20 cellular contexts compared by ENCODE assay signal in the genomic region with DNA sequence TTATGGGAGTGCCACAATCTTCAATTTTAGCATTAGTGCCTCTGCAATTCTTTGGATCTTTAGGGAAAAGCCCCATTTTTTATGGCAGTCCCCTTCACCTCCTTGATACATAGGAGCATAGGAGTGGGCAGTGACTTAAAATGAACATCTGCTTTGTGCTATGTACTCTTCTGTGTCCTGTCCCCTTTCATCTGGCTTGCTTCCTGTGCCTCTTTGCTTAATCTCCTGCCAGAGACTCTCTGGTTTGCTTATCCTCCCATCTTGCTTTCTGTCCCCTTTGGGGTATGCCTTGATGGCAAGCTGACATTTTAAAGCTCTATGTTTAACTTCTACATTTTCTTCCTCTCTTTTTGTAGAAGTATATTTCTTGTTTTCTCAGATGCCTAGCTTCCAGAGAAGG. TPM values are rescaled to one million over a fixed set of nuclear protein-coding genes. Genes with fewer than 3 reads are reported as not detected.
DNase-seq lines count a peak whose midpoint lies in the region; ATAC-seq lines count a peak whose summit lies in the region.
"Had no signal": no experiment of that assay in that cellular context is flagged by ENCODE, and none has a peak within 500 bp of the region (broad histone marks: within the 10 kb centered on the region; RNA-seq: fewer than 3 reads in every experiment).

No MANE protein-coding gene starts in this region.

- H3K27ac Mint-ChIP-seq in activated CD4-positive, alpha-beta T cell treated with anti-CD3 and anti-CD28 coated beads, Interleukin-2, amount 10 ng/mL, durations not matched to agents 24 days and 14 days = peak overlapping the region; percentile 41
- peak overlapping the region in 2 of 3 donors; percentile 39 to 65 for H3K27ac Mint-ChIP-seq in IgD-negative memory B cell
- peak overlapping the region; percentile 7 for H3K27ac Mint-ChIP-seq in activated naive CD8-positive, alpha-beta T cell treated with anti-CD3 and anti-CD28 coated beads for 36 hours
- H3K27ac Mint-ChIP-seq in natural killer cell treated with Interleukin-12 subunit alpha and Interleukin-12 subunit beta and Interleukin-15 and Interleukin-18, amount 100 ng/mL, for 72 hours = peak overlapping the region; percentile 24 to 46
- H3K27ac Mint-ChIP-seq: progenitor cell of endocrine pancreas had no signal

- no peaks in the 10 kb centered on the region for H3K9me3 ChIP-seq in MG63
- H3K9me3 ChIP-seq: Caco-2, stomach had no signal

- no peaks in the 10 kb centered on the region for H3K9me3 Mint-ChIP-seq in activated CD4-positive, alpha-beta T cell treated with anti-CD3 and anti-CD28 coated beads, Interleukin-2, amount 10 ng/mL, durations not matched to agents 24 days and 14 days
- no peaks in the 10 kb centered on the region for H3K9me3 Mint-ChIP-seq in IgD-negative memory B cell
- no peaks in the 10 kb centered on the region for H3K9me3 Mint-ChIP-seq in activated naive CD8-positive, alpha-beta T cell treated with anti-CD3 and anti-CD28 coated beads for 36 hours
- no peaks in the 10 kb centered on the region for H3K9me3 Mint-ChIP-seq in natural killer cell treated with Interleukin-12 subunit alpha and Interleukin-12 subunit beta and Interleukin-15 and Interleukin-18, amount 100 ng/mL, for 72 hours

- DNase-seq in activated CD4-positive, alpha-beta T cell treated with anti-CD3 and anti-CD28 coated beads, Interleukin-2, amount 10 ng/mL, durations not matched to agents 24 days and 14 days = no peak
- no peak for DNase-seq in activated CD4-positive, alpha-beta T cell treated with anti-CD3 and anti-CD28 coated beads, Interleukin-2, amount 50 U/mL, for 48 hours
- DNase-seq in activated naive CD8-positive, alpha-beta T cell treated with anti-CD3 and anti-CD28 coated beads for 36 hours = no peak
- no peak for DNase-seq in natural killer cell treated with Interleukin-12 subunit alpha and Interleukin-12 subunit beta and Interleukin-15 and Interleukin-18, amount 100 ng/mL, for 72 hours (ENCODE audit: low spot score)
- DNase-seq in MG63 (no peak), NCI-H2227 treated with DMSO at 0.1 percent for 48 hours (lab: John Stamatoyannopoulos, UW) (no peak), SIG-M5 treated with dmso at 0.1 percent for 504 hours (lab: John Stamatoyannopoulos, UW; ENCODE audit: unreplicated experiment) (no peak)
- DNase-seq: activated gamma-delta T cell, anterior cingulate cortex, Caco-2, caudate nucleus, head of caudate nucleus, kidney glomerular epithelial cell, NCI-H2081, stomach, trophoblast cell had no signal

- peaks cover 66% of the 10 kb centered on the region for H3K36me3 ChIP-seq in MG63

- H3K27me3 ChIP-seq in MG63 = no peaks in the 10 kb centered on the region
- H3K27me3 ChIP-seq: stomach had no signal

- intact Hi-C loops in activated CD4-positive, alpha-beta T cell treated with anti-CD3 and anti-CD28 coated beads, Interleukin-2, amount 10 ng/mL, durations not matched to agents 24 days and 14 days (cut with micrococcal nuclease) = no loop called here

- no peak overlapping the region for H3K4me3 ChIP-seq in MG63
- H3K4me3 ChIP-seq: lung, stomach had no signal

- no peak for ATAC-seq in natural killer cell treated with Interleukin-12 subunit alpha and Interleukin-12 subunit beta and Interleukin-15 and Interleukin-18, amount 100 ng/mL, for 72 hours
- ATAC-seq: sciatic nerve had no signal

- H3K4me3 Mint-ChIP-seq in activated CD4-positive, alpha-beta T cell treated with anti-CD3 and anti-CD28 coated beads, Interleukin-2, amount 10 ng/mL, durations not matched to agents 24 days and 14 days = peak overlapping the region; percentile 56
- no peak overlapping the region for H3K4me3 Mint-ChIP-seq in IgD-negative memory B cell
- H3K4me3 Mint-ChIP-seq in activated naive CD8-positive, alpha-beta T cell treated with anti-CD3 and anti-CD28 coated beads for 36 hours = no peak overlapping the region
- no peak overlapping the region for H3K4me3 Mint-ChIP-seq in natural killer cell treated with Interleukin-12 subunit alpha and Interleukin-12 subunit beta and Interleukin-15 and Interleukin-18, amount 100 ng/mL, for 72 hours

- no peaks in the 10 kb centered on the region for H3K27me3 Mint-ChIP-seq in activated CD4-positive, alpha-beta T cell treated with anti-CD3 and anti-CD28 coated beads, Interleukin-2, amount 10 ng/mL, durations not matched to agents 24 days and 14 days
- H3K27me3 Mint-ChIP-seq in IgD-negative memory B cell = peaks cover 2% of the 10 kb centered on the region
- H3K27me3 Mint-ChIP-seq in activated naive CD8-positive, alpha-beta T cell treated with anti-CD3 and anti-CD28 coated beads for 36 hours = no peaks in the 10 kb centered on the region
- H3K27me3 Mint-ChIP-seq in natural killer cell treated with Interleukin-12 subunit alpha and Interleukin-12 subunit beta and Interleukin-15 and Interleukin-18, amount 100 ng/mL, for 72 hours = peaks cover 0 to 4% of the 10 kb centered on the region in 2 donors
- H3K27me3 Mint-ChIP-seq: progenitor cell of endocrine pancreas had no signal

- H3K36me3 Mint-ChIP-seq in activated CD4-positive, alpha-beta T cell treated with anti-CD3 and anti-CD28 coated beads, Interleukin-2, amount 10 ng/mL, durations not matched to agents 24 days and 14 days (ENCODE audit: low read depth) = peaks cover 75% of the 10 kb centered on the region
- H3K36me3 Mint-ChIP-seq in IgD-negative memory B cell = peaks cover 9% of the 10 kb centered on the region
- H3K36me3 Mint-ChIP-seq in activated naive CD8-positive, alpha-beta T cell treated with anti-CD3 and anti-CD28 coated beads for 36 hours = peaks cover 58% of the 10 kb centered on the region
- peaks cover 20% of the 10 kb centered on the region for H3K36me3 Mint-ChIP-seq in natural killer cell treated with Interleukin-12 subunit alpha and Interleukin-12 subunit beta and Interleukin-15 and Interleukin-18, amount 100 ng/mL, for 72 hours

- peaks cover 57% of the 10 kb centered on the region for H3K4me1 Mint-ChIP-seq in activated CD4-positive, alpha-beta T cell treated with anti-CD3 and anti-CD28 coated beads, Interleukin-2, amount 10 ng/mL, durations not matched to agents 24 days and 14 days
- peaks cover 2 to 13% (median 4%) of the 10 kb centered on the region in 3 donors for H3K4me1 Mint-ChIP-seq in IgD-negative memory B cell
- H3K4me1 Mint-ChIP-seq in activated naive CD8-positive, alpha-beta T cell treated with anti-CD3 and anti-CD28 coated beads for 36 hours = peaks cover 41% of the 10 kb centered on the region
- H3K4me1 Mint-ChIP-seq in natural killer cell treated with Interleukin-12 subunit alpha and Interleukin-12 subunit beta and Interleukin-15 and Interleukin-18, amount 100 ng/mL, for 72 hours (ENCODE audit: low read depth in 2 of 2) = peaks cover 11% of the 10 kb centered on the region in 2 donors

RNA-seq across cellular contexts. Expression of a gene that starts 12.3 kb away (rescaled TPM):
- total RNA-seq in activated CD4-positive, alpha-beta T cell treated with anti-CD3 and anti-CD28 coated beads, Interleukin-2, amount 10 ng/mL, durations not matched to agents 24 days and 14 days = 1,039 and 1,063 TPM in 2 replicates
- 378 TPM for polyA plus RNA-seq in IgD-negative memory B cell
- 1,000 to 10,000 TPM; 1,246 to 1,264 TPM for total RNA-seq in activated naive CD8-positive, alpha-beta T cell treated with anti-CD3 and anti-CD28 coated beads for 36 hours
- total RNA-seq in natural killer cell treated with Interleukin-12 subunit alpha and Interleukin-12 subunit beta and Interleukin-15 and Interleukin-18, amount 100 ng/mL, for 72 hours = 1,000 to 10,000 TPM in 1 of 2 donors, 100 to 1,000 TPM in 1; 625 to 1,197 TPM
- 328 and 387 TPM in 2 replicates for total RNA-seq in MG63 (2014; rRNA removed; shearing (Covaris generic); ENCODE audit: low replicate concordance)

RNA-seq across cellular contexts. Expression of a gene that starts 23.1 kb away (rescaled TPM):
- 14.6 and 16.1 TPM in 2 replicates for total RNA-seq in activated CD4-positive, alpha-beta T cell treated with anti-CD3 and anti-CD28 coated beads, Interleukin-2, amount 10 ng/mL, durations not matched to agents 24 days and 14 days
- polyA plus RNA-seq in IgD-negative memory B cell = 8.4 TPM
- 10 to 100 TPM; 19.6 to 20.9 TPM for total RNA-seq in activated naive CD8-positive, alpha-beta T cell treated with anti-CD3 and anti-CD28 coated beads for 36 hours
- 10 to 100 TPM in 1 of 2 donors, 1 to 10 TPM in 1; 8.8 to 10.7 TPM for total RNA-seq in natural killer cell treated with Interleukin-12 subunit alpha and Interleukin-12 subunit beta and Interleukin-15 and Interleukin-18, amount 100 ng/mL, for 72 hours
- total RNA-seq in MG63 (2014; rRNA removed; shearing (Covaris generic); ENCODE audit: low replicate concordance) = 31.0 and 34.9 TPM in 2 replicates
